ENCODE assay signal across 21 cellular contexts in the genomic region with DNA sequence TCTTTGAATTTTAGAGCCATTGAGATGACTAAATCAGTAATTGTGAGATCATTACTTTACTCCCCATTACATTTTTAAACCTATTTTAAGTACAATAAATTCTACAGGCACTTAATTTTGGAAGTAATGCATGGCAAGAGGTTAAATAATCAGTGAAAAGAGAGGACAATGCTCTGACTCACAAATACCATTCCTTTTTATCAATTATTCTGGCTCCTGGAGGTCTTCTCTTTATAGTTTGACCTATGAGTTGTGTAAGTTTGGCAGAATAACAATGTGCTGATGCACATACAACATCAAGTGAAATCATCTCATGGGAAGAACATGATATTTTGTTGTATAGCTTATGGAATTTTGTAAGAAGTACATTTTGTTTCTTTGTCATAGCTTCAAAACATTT.
DNase-seq lines count a peak whose midpoint lies in the region; ATAC-seq and TF ChIP-seq lines count a peak whose summit lies in the region.
"Had no signal": no experiment of that assay in that cellular context is flagged by ENCODE, and none has a peak within 500 bp of the region (broad histone marks: within the 10 kb centered on the region; RNA-seq: fewer than 3 reads in every experiment).

No MANE protein-coding gene starts in this region.

- H3K9me3 ChIP-seq in breast epithelium, result no peaks in the 10 kb centered on the region
- no peaks in the 10 kb centered on the region for H3K9me3 ChIP-seq in upper lobe of right lung
- H3K9me3 ChIP-seq: left lung, tibial artery had no signal

- POLR2A ChIA-PET in MCF 10A (lab: Yijun Ruan, JAX), result interaction anchor here (0.6 to 2.3 kb wide), 4 partner anchors 9 to 83 kb away, joined by 3 to 6 read pairs (median 3); no protein-coding TSS in a partner anchor

- no peaks in the 10 kb centered on the region for H3K27me3 Mint-ChIP-seq in MCF 10A (ENCODE audit: insufficient read depth, unreplicated experiment)
- H3K27me3 Mint-ChIP-seq: CD8-positive, alpha-beta memory T cell; effector memory CD8-positive, alpha-beta T cell had no signal

- peak; percentile 63 for DNase-seq in MCF 10A (ENCODE audit: unreplicated experiment)
- no peak for DNase-seq in breast epithelium (ENCODE audit: low spot score in 2 of 2)
- DNase-seq in amniotic stem cell (lab: John Stamatoyannopoulos, UW), result peak; percentile 25
- peak; percentile 83 for DNase-seq in fibroblast of the conjunctiva (ENCODE audit: low read depth)
- no peak for DNase-seq in upper lobe of right lung
- no peak for DNase-seq in H7
- DNase-seq: activated effector memory CD4-positive, alpha-beta T cell treated with anti-CD3 and anti-CD28 coated beads, Interleukin-2, amount 50 U/mL, for 16 hours; CD8-positive, alpha-beta memory T cell; effector memory CD8-positive, alpha-beta T cell; GDM1; hippocampal formation; left lung; naive B cell; NCI-H1092; NCI-H345; stimulated activated CD4-positive, alpha-beta T cell treated with anti-CD3 and anti-CD28 coated beads, Interleukin-2, amount 100 ng/mL, for 48 hours; tibial artery had no signal

- no peaks in the 10 kb centered on the region for H3K27me3 ChIP-seq in breast epithelium
- no peaks in the 10 kb centered on the region for H3K27me3 ChIP-seq in upper lobe of right lung
- H3K27me3 ChIP-seq in H7 (ENCODE audit: control insufficient read depth, insufficient read depth, low read length), result no peaks in the 10 kb centered on the region
- H3K27me3 ChIP-seq: cardiac muscle cell, left lung, tibial artery had no signal

- ATAC-seq in activated CD4-positive, CD25-positive, alpha-beta regulatory T cell treated with anti-CD3 and anti-CD28 coated beads, Interleukin-2, amount 50 U/mL, for 24 hours, result no peak
- ATAC-seq in upper lobe of right lung (no peak), HG03135 (IDR thresholded peaks at IDR 0.05; ENCODE audit: unreplicated experiment) (no peak)
- ATAC-seq: effector memory CD8-positive, alpha-beta T cell; left lung had no signal

- CTCF ChIA-PET in MCF 10A (lab: Yijun Ruan, JAX), result interaction anchor here (1.2 kb wide), 1 partner anchor 16 kb away, joined by 3 read pairs; no protein-coding TSS in a partner anchor

- TF ChIP-seq CTCF in MCF 10A (IDR thresholded peaks at IDR 0.05; ENCODE audit: unreplicated experiment) (no peak), breast epithelium (IDR thresholded peaks at IDR 0.05) (no peak), upper lobe of right lung (IDR thresholded peaks at IDR 0.05) (no peak)

- H3K4me3 Mint-ChIP-seq in MCF 10A (ENCODE audit: unreplicated experiment), result no peak overlapping the region
- H3K4me3 Mint-ChIP-seq: CD8-positive, alpha-beta memory T cell; effector memory CD8-positive, alpha-beta T cell; naive B cell had no signal

- no peaks in the 10 kb centered on the region for H3K36me3 Mint-ChIP-seq in MCF 10A (ENCODE audit: insufficient read depth, unreplicated experiment)
- H3K36me3 Mint-ChIP-seq: CD8-positive, alpha-beta memory T cell; naive B cell had no signal

- intact Hi-C loops in MCF 10A (cut with micrococcal nuclease), result no loop called here
- intact Hi-C loops in breast epithelium (cut with DNase I; ENCODE audit: low total_unique reads), result no loop called here
- intact Hi-C loops in upper lobe of right lung (cut with DNase I), result no loop called here

- H3K4me1 Mint-ChIP-seq in MCF 10A (ENCODE audit: insufficient read depth, unreplicated experiment), result peaks cover 27% of the 10 kb centered on the region
- H3K4me1 Mint-ChIP-seq: CD8-positive, alpha-beta memory T cell; naive B cell had no signal

- TF ChIP-seq POLR2A in breast epithelium (IDR thresholded peaks at IDR 0.05), result no peak

- H3K27ac Mint-ChIP-seq in MCF 10A (ENCODE audit: low read depth, unreplicated experiment), result peak overlapping the region; percentile 54
- H3K27ac Mint-ChIP-seq: CD8-positive, alpha-beta memory T cell; effector memory CD8-positive, alpha-beta T cell; naive B cell had no signal

- H3K36me3 ChIP-seq in breast epithelium (no peaks in the 10 kb centered on the region), upper lobe of right lung (no peaks in the 10 kb centered on the region), H7 (replicated peaks; ENCODE audit: control insufficient read depth, insufficient read depth, low read length) (no peaks in the 10 kb centered on the region)
- H3K36me3 ChIP-seq: cardiac muscle cell, left lung, tibial artery had no signal

- H3K4me1 ChIP-seq in breast epithelium (no peaks in the 10 kb centered on the region), upper lobe of right lung (no peaks in the 10 kb centered on the region)
- H3K4me1 ChIP-seq: left lung had no signal

- H3K9me3 Mint-ChIP-seq in MCF 10A (ENCODE audit: unreplicated experiment), result no peaks in the 10 kb centered on the region
- H3K9me3 Mint-ChIP-seq: effector memory CD8-positive, alpha-beta T cell had no signal

- no TSS peak for BruUV-seq in MCF 10A (replicated peaks; lab: Mats Ljungman, UMichigan)

- H3K27ac ChIP-seq in breast epithelium (no peak overlapping the region), upper lobe of right lung (no peak overlapping the region)
- H3K27ac ChIP-seq: 22Rv1, cardiac muscle cell, left lung had no signal

- no peak overlapping the region for H3K4me3 ChIP-seq in breast epithelium
- H3K4me3 ChIP-seq in upper lobe of right lung, result no peak overlapping the region
- no peak overlapping the region for H3K4me3 ChIP-seq in H7 (ENCODE audit: insufficient read depth, low read depth, low read length)
- H3K4me3 ChIP-seq: cardiac muscle cell, left lung, tibial artery had no signal

Comparison
In these comparisons a context has a peak if more than half of its experiments do, and no peak if none do; other contexts are left out.
1. DNase-seq: peak in MCF 10A (single experiment), amniotic stem cell (single experiment) and fibroblast of the conjunctiva (single experiment); none in breast epithelium (0 of 2), upper lobe of right lung (single experiment) and H7 (single experiment).